1 cellular context compared by ENCODE assay signal in genomic region chr4:169009281-169010124, GRCh38.
TF ChIP-seq lines count a peak whose summit lies in the region.

No MANE protein-coding gene starts in this region.

TF ChIP-seq in H1, 55 proteins besides CTCF, POLR2A, EP300 and RAD21 (continued from another document):
- TF ChIP-seq SP4 (IDR thresholded peaks at IDR 0.05; ENCODE audit: low read length) (no peak), CBX5 (IDR thresholded peaks at IDR 0.05; ENCODE audit: low read depth, low read length) (no peak), USF2 (IDR thresholded peaks at IDR 0.05; ENCODE audit: low read length) (no peak), PHF8 (conservative IDR thresholded peaks at IDR 0.05; ENCODE audit: low read depth, low read length) (peak; percentile 74), ATF3 (IDR thresholded peaks at IDR 0.05; ENCODE audit: insufficient read depth, low read depth, low read length) (no peak), SP1 (IDR thresholded peaks at IDR 0.05; ENCODE audit: low read depth, low read length) (no peak), POU5F1 (IDR thresholded peaks at IDR 0.05; ENCODE audit: low read depth, low read length) (no peak), SUZ12 (IDR thresholded peaks at IDR 0.05; ENCODE audit: low read length) (no peak), KDM5A (IDR thresholded peaks at IDR 0.05; ENCODE audit: low read length) (no peak), E2F6 (IDR thresholded peaks at IDR 0.05) (peak; percentile 84), EGR1 (IDR thresholded peaks at IDR 0.05; ENCODE audit: borderline replicate concordance, low read depth, low read length) (no peak), HDAC2 (IDR thresholded peaks at IDR 0.05; ENCODE audit: borderline replicate concordance in 1 of 2, low read depth in 2 of 2, low read length in 2 of 2) (no peak), FOSL1 (IDR thresholded peaks at IDR 0.05; ENCODE audit: insufficient read depth, low read depth, low read length) (no peak), SP2 (IDR thresholded peaks at IDR 0.05; ENCODE audit: low read length) (no peak), BRCA1 (IDR thresholded peaks at IDR 0.05; ENCODE audit: low read depth, low read length) (no peak), JUND (IDR thresholded peaks at IDR 0.05; ENCODE audit: low read length) (no peak), NANOG (IDR thresholded peaks at IDR 0.05; ENCODE audit: insufficient read depth, low read depth, low read length, poor library complexity, severe bottlenecking) (no peak), SRF (IDR thresholded peaks at IDR 0.05; ENCODE audit: low read depth, low read length) (no peak), CBX8 (IDR thresholded peaks at IDR 0.05; ENCODE audit: borderline replicate concordance, low read depth, low read length) (no peak), HDAC6 (IDR thresholded peaks at IDR 0.05; ENCODE audit: low read depth, low read length) (no peak), TEAD4 (IDR thresholded peaks at IDR 0.05; ENCODE audit: low read depth, low read length) (no peak), CHD2 (IDR thresholded peaks at IDR 0.05; ENCODE audit: low read length) (0 out of 2 replicates have a peak, but pooled peaks have one; percentile 35), KDM4A (IDR thresholded peaks at IDR 0.05; ENCODE audit: low read depth, low read length, severe bottlenecking) (peak; percentile 35), NRF1 (IDR thresholded peaks at IDR 0.05; ENCODE audit: low read depth, low read length) (no peak), POLR2AphosphoS5 (IDR thresholded peaks at IDR 0.05; ENCODE audit: low read depth, low read length) (0 out of 2 replicates have a peak, but pooled peaks have one; percentile 82), KDM1A (IDR thresholded peaks at IDR 0.05; ENCODE audit: borderline replicate concordance, low read length) (no peak), SIX5 (IDR thresholded peaks at IDR 0.05; ENCODE audit: low read depth, low read length) (no peak), SAP30 (IDR thresholded peaks at IDR 0.05; ENCODE audit: insufficient read depth, insufficient replicate concordance, low read length) (no peak), MAX (IDR thresholded peaks at IDR 0.05) (peak; percentile 91), CHD1 (IDR thresholded peaks at IDR 0.05; ENCODE audit: low read depth, low read length) (no peak), TAF7 (optimal IDR thresholded peaks at IDR 0.05; ENCODE audit: borderline replicate concordance, low read depth, low read length) (peak; percentile 73), TBP (IDR thresholded peaks at IDR 0.05; ENCODE audit: low read depth, low read length) (no peak; the same call in 1 of the 2 replicates), GTF2F1 (IDR thresholded peaks at IDR 0.05; ENCODE audit: borderline replicate concordance, low read depth, low read length) (no peak), RNF2 (IDR thresholded peaks at IDR 0.05; ENCODE audit: borderline replicate concordance, low read depth, low read length, missing control alignments, poor library complexity, severe bottlenecking) (no peak), GABPA (IDR thresholded peaks at IDR 0.05; ENCODE audit: borderline replicate concordance, insufficient read depth, low read length) (no peak), YY1 (IDR thresholded peaks at IDR 0.05; ENCODE audit: low read depth, low read length) (peak; percentile 59; the same call in 1 of the 2 replicates), CHD7 (IDR thresholded peaks at IDR 0.05; ENCODE audit: insufficient replicate concordance, low read length) (no peak), BCL11A (IDR thresholded peaks at IDR 0.05; ENCODE audit: low read depth in 2 of 2, low read length in 2 of 2) (no peak), JUN (IDR thresholded peaks at IDR 0.05; ENCODE audit: low read depth, low read length) (no peak), ZNF274 (IDR thresholded peaks at IDR 0.05; ENCODE audit: borderline replicate concordance, extremely low read depth, low read length) (no peak), BACH1 (IDR thresholded peaks at IDR 0.05; ENCODE audit: low read length) (no peak), SIRT6 (IDR thresholded peaks at IDR 0.05; ENCODE audit: low read length) (no peak), ASH2L (IDR thresholded peaks at IDR 0.05; ENCODE audit: low read length) (peak; percentile 86), SIN3A (conservative IDR thresholded peaks at IDR 0.05 in 1 of 2, IDR thresholded peaks at IDR 0.05 in 1 of 2; ENCODE audit: low read depth in 1 of 2, low read length in 2 of 2) (no peak), CEBPB (IDR thresholded peaks at IDR 0.05; ENCODE audit: low read depth, low read length) (no peak), MAFK (IDR thresholded peaks at IDR 0.05; ENCODE audit: low read depth, low read length) (no peak), ATF2 (IDR thresholded peaks at IDR 0.05; ENCODE audit: low read length) (no peak), RBBP5 (IDR thresholded peaks at IDR 0.05; ENCODE audit: borderline replicate concordance, low read depth, low read length) (peak; percentile 72; the same call in 1 of the 2 replicates), TCF12 (IDR thresholded peaks at IDR 0.05; ENCODE audit: low read depth, low read length) (no peak), RFX5 (IDR thresholded peaks at IDR 0.05; ENCODE audit: borderline replicate concordance, low read depth, low read length) (no peak)
